Comparison of ENCODE assay signal across 8 cellular contexts in the genomic region with DNA sequence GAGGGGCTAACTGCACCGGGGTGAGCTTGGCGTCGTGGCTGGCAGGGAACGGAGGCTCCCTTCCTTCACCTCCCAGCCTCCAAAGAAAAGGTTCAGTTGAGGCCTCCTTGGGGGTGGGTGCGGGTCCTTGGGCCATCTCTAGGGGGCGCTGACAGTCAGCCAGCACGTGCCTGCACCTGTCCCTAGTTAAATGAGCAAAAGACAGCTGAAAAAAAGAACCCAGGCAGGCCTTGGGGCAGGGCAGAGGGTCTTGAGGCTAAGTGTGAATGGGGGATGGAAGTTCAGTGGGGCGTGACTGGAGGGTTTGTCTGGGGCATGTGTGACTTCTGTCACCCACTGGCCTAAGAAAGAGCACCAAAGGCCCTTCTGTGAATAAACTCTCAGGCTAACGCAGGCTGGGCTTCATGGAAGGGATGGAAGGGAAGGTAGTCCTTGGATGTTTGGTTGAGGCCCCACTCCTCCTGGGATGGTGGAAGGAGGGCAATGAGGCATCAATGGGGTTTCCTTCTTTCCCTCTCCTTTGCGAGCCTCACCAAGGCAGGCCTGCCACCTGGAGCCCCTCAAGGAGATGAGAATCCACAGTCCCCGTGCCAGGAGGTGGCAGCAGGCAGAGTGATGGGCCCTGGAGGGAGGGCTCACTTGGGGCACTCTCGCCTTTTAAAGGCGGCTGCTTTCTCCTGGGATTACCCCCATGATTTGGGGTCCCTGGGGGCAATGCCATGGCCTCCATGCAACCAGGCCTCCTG. TPM values are rescaled to one million over a fixed set of nuclear protein-coding genes. Genes with fewer than 3 reads are reported as not detected.
DNase-seq lines count a peak whose midpoint lies in the region; ATAC-seq and TF ChIP-seq lines count a peak whose summit lies in the region.

No MANE protein-coding gene starts in this region.

- TF ChIP-seq CTCF in AG10803 (conservative IDR thresholded peaks at IDR 0.05; ENCODE audit: low read length): peak; percentile 40
- TF ChIP-seq CTCF in esophagus squamous epithelium (IDR thresholded peaks at IDR 0.05): peak in 5 of 6 experiments; percentile 49 to 78 (median 56)

- H3K4me3 ChIP-seq in AG10803 (ENCODE audit: low read length): no peak overlapping the region
- H3K4me3 ChIP-seq in esophagus squamous epithelium: peak overlapping the region in 1 of 4 donors; percentile 17
- H3K4me3 ChIP-seq in skin epidermis: no peak overlapping the region

- H3K27ac ChIP-seq in KOPT-K1 (ENCODE audit: low read depth, low read length, poor library complexity, severe bottlenecking): peak overlapping the region; percentile 57
- H3K27ac ChIP-seq in esophagus squamous epithelium: peak overlapping the region; percentile 85 to 91 (median 88)
- peak overlapping the region in 20 of 21 experiments; percentile 35 to 91 (median 79) for H3K27ac ChIP-seq in skin epidermis

- H3K36me3 ChIP-seq in KOPT-K1 (ENCODE audit: insufficient read depth, low read length) (no peaks in the 10 kb centered on the region), esophagus squamous epithelium (no peaks in the 10 kb centered on the region)

- H3K27me3 ChIP-seq in esophagus squamous epithelium: no peaks in the 10 kb centered on the region

- H3K9me3 ChIP-seq in KOPT-K1 (ENCODE audit: insufficient read depth, low read length, poor library complexity, severe bottlenecking) (no peaks in the 10 kb centered on the region), esophagus squamous epithelium (peaks cover 0 to 4% (median 4%) of the 10 kb centered on the region in 3 donors)

- 49 to 87% methylated on average over 3 to 5 of the region's 13 CpGs for WGBS in esophagus squamous epithelium, 2 donors

- no peak for TF ChIP-seq POLR2A in esophagus squamous epithelium (IDR thresholded peaks at IDR 0.05)

- H3K4me1 ChIP-seq in esophagus squamous epithelium: peaks cover 30 to 64% (median 31%) of the 10 kb centered on the region in 3 donors

- ATAC-seq in GM21447 (IDR thresholded peaks at IDR 0.05; ENCODE audit: unreplicated experiment): no peak
- ATAC-seq in HG03565 (IDR thresholded peaks at IDR 0.05; ENCODE audit: unreplicated experiment): no peak
- ATAC-seq in GM19351 (IDR thresholded peaks at IDR 0.05; ENCODE audit: unreplicated experiment): no peak

- DNase-seq in AG10803 (ENCODE audit: low read depth): no peak
- peak; percentile 85 for DNase-seq in activated CD8-positive, alpha-beta memory T cell treated with anti-CD3 and anti-CD28 coated beads for 24 hours
- no peak for DNase-seq in esophagus squamous epithelium (lab: John Stamatoyannopoulos, UW)

- intact Hi-C loops in esophagus squamous epithelium (cut with DNase I): loop anchor here (10.0 kb wide), 1 partner anchor 45 kb away; no protein-coding TSS in a partner anchor

RNA-seq across cellular contexts. Expression of a gene that starts 56.2 kb away (rescaled TPM):
- 10 to 100 TPM; 26.6 to 87.7 (median 41.8) TPM for total RNA-seq in esophagus squamous epithelium
